Comparison of ENCODE assay signal across 8 cellular contexts in the genomic region with DNA sequence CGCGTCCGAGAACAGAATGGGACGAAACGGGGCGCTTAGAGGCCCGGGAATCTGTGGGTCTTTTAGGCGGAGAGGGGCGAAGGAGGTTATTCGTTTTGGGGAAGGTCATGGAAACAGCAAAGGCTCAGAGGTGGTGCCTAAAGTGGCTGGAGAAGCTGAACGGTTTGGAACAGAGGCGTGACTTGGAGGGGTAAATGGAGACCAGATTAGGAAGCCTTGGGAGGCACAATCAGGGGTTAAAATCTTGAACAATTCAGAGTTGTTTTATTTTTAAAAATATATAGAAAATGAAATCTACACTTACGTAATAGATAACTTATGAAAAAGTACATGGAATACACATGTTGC. TPM values are rescaled to one million over a fixed set of nuclear protein-coding genes. Genes with fewer than 3 reads are reported as not detected.
DNase-seq lines count a peak whose midpoint lies in the region; ATAC-seq and TF ChIP-seq lines count a peak whose summit lies in the region.

No MANE protein-coding gene starts in this region.

- peak overlapping the region; percentile 72 for H3K27ac ChIP-seq in HL-60 (replicated peaks)
- H3K27ac ChIP-seq in smooth muscle cell (ENCODE audit: low read depth): no peak overlapping the region

- peaks cover 0 to 3% (median 0%) of the 10 kb centered on the region in 3 donors for H3K36me3 Mint-ChIP-seq in immature natural killer cell

- peak in 1 of 2 experiments; percentile 33 for DNase-seq in HL-60 (ENCODE audit: low read depth in 1 of 2, low spot score in 1 of 2)
- DNase-seq in astrocyte of the spinal cord (ENCODE audit: low read depth, low spot score): no peak
- DNase-seq in immature natural killer cell: no peak
- no peak for DNase-seq in smooth muscle cell (lab: John Stamatoyannopoulos, UW; ENCODE audit: unreplicated experiment)
- no peak for DNase-seq in NCI-H2171 (lab: John Stamatoyannopoulos, UW)
- no peak for DNase-seq in COLO668 (lab: John Stamatoyannopoulos, UW; ENCODE audit: unreplicated experiment)
- no peak for DNase-seq in foreskin melanocyte

- peak overlapping the region; percentile 84 to 94 (median 87) for H3K4me3 Mint-ChIP-seq in immature natural killer cell

- peaks cover 0 to 14% (median 7%) of the 10 kb centered on the region in 3 donors for H3K27me3 Mint-ChIP-seq in immature natural killer cell (ENCODE audit: low read depth in 3 of 3)

- H3K79me2 ChIP-seq in smooth muscle cell (ENCODE audit: low read depth): no peaks in the 10 kb centered on the region

- H3K9me3 ChIP-seq in smooth muscle cell (replicated peaks; ENCODE audit: low read depth): no peaks in the 10 kb centered on the region

- H3K4me1 ChIP-seq in smooth muscle cell (ENCODE audit: low read depth): peaks cover 20% of the 10 kb centered on the region

- H3K27ac Mint-ChIP-seq in immature natural killer cell: peak overlapping the region in 3 of 6 donors; percentile 57 to 63 (median 61)

- no peaks in the 10 kb centered on the region for H3F3A ChIP-seq in smooth muscle cell (ENCODE audit: low read depth)

- in situ Hi-C loops in astrocyte of the spinal cord (cut with HindIII; ENCODE audit: low sequenced_read_pairs): no loop called here

- TF ChIP-seq CTCF in HL-60 (IDR thresholded peaks at IDR 0.05; ENCODE audit: insufficient read depth, low read length) (no peak), astrocyte of the spinal cord (IDR thresholded peaks at IDR 0.05; ENCODE audit: low read depth, low read length) (no peak), smooth muscle cell (IDR thresholded peaks at IDR 0.05; ENCODE audit: borderline replicate concordance, insufficient read depth, poor library complexity, severe bottlenecking) (no peak)

- no peaks in the 10 kb centered on the region for H3K27me3 ChIP-seq in HL-60 (ENCODE audit: insufficient read depth, poor library complexity, severe bottlenecking)
- peaks cover 6% of the 10 kb centered on the region for H3K27me3 ChIP-seq in smooth muscle cell (ENCODE audit: low read depth)

- no peak overlapping the region for H3K9ac ChIP-seq in smooth muscle cell (ENCODE audit: low read depth)

- peaks cover 0 to 6% (median 0%) of the 10 kb centered on the region in 6 donors for H3K9me3 Mint-ChIP-seq in immature natural killer cell

- H3K36me3 ChIP-seq in smooth muscle cell (ENCODE audit: low read depth): no peaks in the 10 kb centered on the region

- H3K4me2 ChIP-seq in smooth muscle cell: peak overlapping the region; percentile 92

- H3K4me3 ChIP-seq in HL-60 (replicated peaks; ENCODE audit: insufficient read depth, low read length) (peak overlapping the region; percentile 38), astrocyte of the spinal cord (ENCODE audit: low read depth, low read length) (peak overlapping the region; percentile 40), smooth muscle cell (peak overlapping the region; percentile 57)

- no peak for ATAC-seq in GM21737 (IDR thresholded peaks at IDR 0.05; ENCODE audit: unreplicated experiment)

- peak overlapping the region; percentile 90 for H2AFZ ChIP-seq in smooth muscle cell (ENCODE audit: low read depth)

- H4K20me1 ChIP-seq in smooth muscle cell (ENCODE audit: low read depth): no peaks in the 10 kb centered on the region

- 4% methylated on average over 13 of the region's 13 CpGs for WGBS in smooth muscle cell (ENCODE audit: low lambda C conversion rate)

- peaks cover 7 to 17% of the 10 kb centered on the region in 2 donors for H3K4me1 Mint-ChIP-seq in immature natural killer cell

RNA-seq across cellular contexts. Expression of gene PLAAT5, which starts 0.2 kb away (rescaled TPM):
- polyA plus RNA-seq in immature natural killer cell (1 to 10 TPM in 2 of 3 donors, under 1 TPM in 1; 0.63 to 3.8 (median 1.5) TPM), smooth muscle cell (0.06 TPM in 1 of 2 replicates, not detected in the other)
- total RNA-seq in smooth muscle cell: 0.04 TPM in 1 of 2 replicates, not detected in the other

RNA-seq across cellular contexts. Expression of gene LGALS12, which starts 14.7 kb away (rescaled TPM):
- polyA plus RNA-seq in immature natural killer cell: 1 to 10 TPM in 1 of 3 donors, not detected in 2; 1.7 TPM
- 0.58 TPM in 1 of 2 replicates, not detected in the other for total RNA-seq in smooth muscle cell
- not detected in 2 replicates for polyA plus RNA-seq in smooth muscle cell

RNA-seq across cellular contexts. Expression of gene PLAAT4, which starts 45.4 kb away (rescaled TPM):
- polyA plus RNA-seq in immature natural killer cell (100 to 1,000 TPM; 886 to 933 (median 906) TPM), smooth muscle cell (not detected in 2 replicates)
- total RNA-seq in smooth muscle cell: not detected in 2 replicates

Comparison
In these comparisons a context has a peak if more than half of its experiments do, and no peak if none do; other contexts are left out.
1. RNA of gene PLAAT4, which starts 45.4 kb away (polyA plus RNA-seq): 886 to 933 TPM in immature natural killer cell; not detected in smooth muscle cell; every median in the first group is over 100 times any median in the second.
2. Peak in every context shown above with its lines, with median percentiles within 50 percentile points of each other: H3K4me3 ChIP-seq.